ENCODE assay signal across 26 cellular contexts in the genomic region with DNA sequence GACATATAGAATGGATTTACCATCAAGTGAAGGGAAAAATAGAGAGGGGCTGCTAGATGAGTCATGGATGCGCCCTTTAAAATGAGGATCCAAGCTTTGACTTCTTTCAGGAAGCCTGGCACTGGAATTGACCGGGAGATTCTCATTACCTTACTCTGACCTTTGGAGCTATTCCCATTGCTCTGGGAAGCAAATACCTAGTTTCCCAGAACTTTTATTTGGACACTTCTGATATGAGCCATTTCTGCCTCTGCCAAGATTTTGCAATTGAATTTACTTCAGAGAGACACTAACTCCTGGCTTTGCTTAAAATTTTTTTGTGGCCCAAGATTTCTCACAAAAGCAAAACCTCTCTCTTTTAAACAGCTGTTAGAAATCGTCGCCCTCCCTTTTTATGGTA. TPM values are rescaled to one million over a fixed set of nuclear protein-coding genes. Genes with fewer than 3 reads are reported as not detected.
"Had no signal": no experiment of that assay in that cellular context is flagged by ENCODE, and none has a peak within 500 bp of the region (broad histone marks: within the 10 kb centered on the region; RNA-seq: fewer than 3 reads in every experiment).

No MANE protein-coding gene starts in this region.

- H3K4me3 ChIP-seq: adrenal gland, colonic mucosa, dorsolateral prefrontal cortex, esophagus muscularis mucosa, ovary, psoas muscle, right atrium auricular region, stomach, suprapubic skin, tibial nerve had no signal

- DNase-seq: activated CD8-positive, alpha-beta memory T cell treated with anti-CD3 and anti-CD28 coated beads, Interleukin-2, amount 50 U/mL, for 4 hours; activated naive CD4-positive, alpha-beta T cell; activated T-cell treated with anti-CD3 and anti-CD28 coated beads, Interleukin-2, amount 50 U/mL, for 24 hours; colonic mucosa; dorsolateral prefrontal cortex; effector memory CD8-positive, alpha-beta T cell; foreskin fibroblast; hippocampal formation; kidney glomerular epithelial cell; left ventricle myocardium superior; ovary; psoas muscle; small intestine; stomach; T-helper 1 cell had no signal

- ATAC-seq: effector memory CD8-positive, alpha-beta T cell; left ventricle myocardium superior; natural killer cell treated with Interleukin-12 subunit alpha and Interleukin-12 subunit beta and Interleukin-15 and Interleukin-18, amount 100 ng/mL, for 72 hours; stimulated activated memory B cell treated with anti-CD40 and anti-IgM and Interleukin-4, amounts not matched to agents 10 μg/mL and 1 μg/mL and 100 μg/mL, for 72 hours had no signal

RNA-seq across cellular contexts. Expression of a gene that starts 15.6 kb away (rescaled TPM):
- total RNA-seq: activated T-helper 2 cell treated with anti-CD3 and anti-CD28 coated beads, Interferon-gamma antibody, Interleukin-2, Interleukin-4, amounts not matched to agents 10 μg/mL and 5 μg/mL and 100 μg/mL, durations not matched to agents 14 hours and 24 hours and 36 hours; adrenal gland; astrocyte; bronchial epithelial cell; dorsolateral prefrontal cortex; esophagus muscularis mucosa; left ventricle myocardium superior; natural killer cell treated with Interleukin-12 subunit alpha and Interleukin-12 subunit beta and Interleukin-15 and Interleukin-18, amount 100 ng/mL, for 72 hours; psoas muscle; right atrium auricular region; suprapubic skin; tibial nerve; urinary bladder had no signal
